Comparison of ENCODE assay signal across 8 cellular contexts in the genomic region with DNA sequence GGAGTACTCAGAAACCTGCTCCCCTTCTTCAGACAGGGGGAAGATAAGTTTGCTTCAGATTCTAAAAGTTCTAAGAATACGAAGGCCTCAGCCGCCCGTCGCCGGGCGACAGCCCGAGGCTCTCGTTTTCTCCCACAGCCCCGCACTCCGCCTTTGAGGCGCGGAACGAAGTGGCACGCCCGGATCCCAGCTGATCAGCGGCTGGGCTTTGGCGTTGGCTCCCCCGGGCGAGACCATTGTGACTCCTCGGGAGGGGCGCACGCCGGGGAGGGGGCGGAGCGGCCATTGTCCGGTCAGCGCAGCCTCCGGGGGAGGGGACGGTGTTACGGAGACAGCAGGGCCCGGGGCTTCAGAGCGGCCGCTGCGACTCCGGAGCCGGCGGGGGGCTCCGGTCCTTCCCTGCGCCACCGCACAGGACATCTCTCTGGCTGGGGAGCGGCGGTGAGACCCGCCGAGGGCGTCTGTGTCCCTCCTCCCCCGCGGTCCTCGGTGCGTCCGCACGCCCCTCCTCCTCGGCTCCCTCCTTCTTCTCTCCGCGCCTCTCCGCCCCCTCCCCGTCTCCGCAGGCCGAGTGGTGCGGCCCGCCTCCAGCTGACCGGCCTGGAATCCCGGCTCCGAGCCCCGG. TPM values are rescaled to one million over a fixed set of nuclear protein-coding genes. Genes with fewer than 3 reads are reported as not detected.
DNase-seq lines count a peak whose midpoint lies in the region; ATAC-seq and TF ChIP-seq lines count a peak whose summit lies in the region.

A gene with protein sequence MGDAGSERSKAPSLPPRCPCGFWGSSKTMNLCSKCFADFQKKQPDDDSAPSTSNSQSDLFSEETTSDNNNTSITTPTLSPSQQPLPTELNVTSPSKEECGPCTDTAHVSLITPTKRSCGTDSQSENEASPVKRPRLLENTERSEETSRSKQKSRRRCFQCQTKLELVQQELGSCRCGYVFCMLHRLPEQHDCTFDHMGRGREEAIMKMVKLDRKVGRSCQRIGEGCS (plus strand): TSS at position 551 of the 625 bp plus-strand sequence. CDS start 219 bp downstream, outside the sequence.

- H3K9me3 Mint-ChIP-seq in activated T-cell treated with anti-CD3 and anti-CD28 coated beads, Interleukin-2, amount 50 U/mL, for 4 hours, result no peaks in the 10 kb centered on the region

- H3K27me3 ChIP-seq in esophagus (ENCODE audit: control insufficient read depth in 1 of 2, insufficient read depth in 2 of 2, low read length in 2 of 2) (no peaks in the 10 kb centered on the region), mucosa of stomach (ENCODE audit: control insufficient read depth, insufficient read depth, low read length) (no peaks in the 10 kb centered on the region)

- H3K4me1 ChIP-seq in esophagus (ENCODE audit: control insufficient read depth in 2 of 2, insufficient read depth in 2 of 2, low read length in 1 of 2) (peaks cover 2 to 7% of the 10 kb centered on the region in 2 donors), mucosa of stomach (ENCODE audit: control insufficient read depth, insufficient read depth, low read length) (peaks cover 31% of the 10 kb centered on the region)

- 0% methylated on average over 58 to 64 of the region's 64 CpGs for WGBS in esophagus, 2 donors

- ATAC-seq in GM21737 (IDR thresholded peaks at IDR 0.05; ENCODE audit: unreplicated experiment), result peak; percentile 75
- ATAC-seq in activated T-cell treated with anti-CD3 and anti-CD28 coated beads, Interleukin-2, amount 50 U/mL, for 4 hours, result peak; percentile 84 to 85

- H3K9ac ChIP-seq in mucosa of stomach (ENCODE audit: low read length), result peak within 1 kb of the TSS; percentile 90

- no peaks in the 10 kb centered on the region for H3K36me3 Mint-ChIP-seq in activated T-cell treated with anti-CD3 and anti-CD28 coated beads, Interleukin-2, amount 50 U/mL, for 4 hours (ENCODE audit: insufficient read depth)

- peaks cover 47% of the 10 kb centered on the region for H3K4me1 Mint-ChIP-seq in activated T-cell treated with anti-CD3 and anti-CD28 coated beads, Interleukin-2, amount 50 U/mL, for 4 hours (ENCODE audit: low read depth)

- DNase-seq in DMS53 (lab: John Stamatoyannopoulos, UW) (peak; percentile 97), KG1 (lab: John Stamatoyannopoulos, UW) (peak; percentile 96)
- DNase-seq in activated T-cell treated with anti-CD3 and anti-CD28 coated beads, Interleukin-2, amount 50 U/mL, for 4 hours, result peak; percentile 86
- DNase-seq in stimulated activated CD8-positive, alpha-beta memory T cell treated with anti-CD3 and anti-CD28 coated beads, Interleukin-4, amount 100 ng/mL, for 48 hours, result peak; percentile 96

- peak within 1 kb of the TSS; percentile 68 to 92 for H3K4me3 ChIP-seq in esophagus (ENCODE audit: low read depth in 1 of 2, low read length in 2 of 2)
- peak within 1 kb of the TSS; percentile 70 for H3K4me3 ChIP-seq in mucosa of stomach (ENCODE audit: low read length)

- no peaks in the 10 kb centered on the region for H3K9me3 ChIP-seq in esophagus (ENCODE audit: control insufficient read depth in 2 of 2, insufficient read depth in 1 of 2, low read depth in 1 of 2, low read length in 1 of 2)
- H3K9me3 ChIP-seq in mucosa of stomach (ENCODE audit: control insufficient read depth, low read length), result no peaks in the 10 kb centered on the region

- H3K27ac ChIP-seq in esophagus (ENCODE audit: low read depth in 2 of 2, low read length in 1 of 2), result peak within 1 kb of the TSS; percentile 95 to 99

- H3K36me3 ChIP-seq in esophagus (ENCODE audit: control insufficient read depth in 2 of 2, insufficient read depth in 2 of 2, low read length in 1 of 2), result no peaks in the 10 kb centered on the region
- no peaks in the 10 kb centered on the region for H3K36me3 ChIP-seq in mucosa of stomach (ENCODE audit: control insufficient read depth, insufficient read depth, low read length)

- H3K4me3 Mint-ChIP-seq in activated T-cell treated with anti-CD3 and anti-CD28 coated beads, Interleukin-2, amount 50 U/mL, for 4 hours, result peak within 1 kb of the TSS; percentile 92

- H3K27me3 Mint-ChIP-seq in activated T-cell treated with anti-CD3 and anti-CD28 coated beads, Interleukin-2, amount 50 U/mL, for 4 hours (ENCODE audit: low read depth), result no peaks in the 10 kb centered on the region

TF ChIP-seq in PFSK-1, 5 proteins besides CTCF, POLR2A, EP300 and RAD21:
- TF ChIP-seq SIN3A (IDR thresholded peaks at IDR 0.05; ENCODE audit: borderline replicate concordance, insufficient read depth, low read length) (0 out of 2 replicates have a peak, but pooled peaks have one; percentile 48), FOXP2 (optimal IDR thresholded peaks at IDR 0.05; ENCODE audit: borderline replicate concordance, extremely low read depth, extremely low read length, insufficient read depth) (peak; percentile 52), POLR2AphosphoS5 (IDR thresholded peaks at IDR 0.05; ENCODE audit: low read depth, low read length) (peak; percentile 83)
- TF ChIP-seq, protein P1, sequence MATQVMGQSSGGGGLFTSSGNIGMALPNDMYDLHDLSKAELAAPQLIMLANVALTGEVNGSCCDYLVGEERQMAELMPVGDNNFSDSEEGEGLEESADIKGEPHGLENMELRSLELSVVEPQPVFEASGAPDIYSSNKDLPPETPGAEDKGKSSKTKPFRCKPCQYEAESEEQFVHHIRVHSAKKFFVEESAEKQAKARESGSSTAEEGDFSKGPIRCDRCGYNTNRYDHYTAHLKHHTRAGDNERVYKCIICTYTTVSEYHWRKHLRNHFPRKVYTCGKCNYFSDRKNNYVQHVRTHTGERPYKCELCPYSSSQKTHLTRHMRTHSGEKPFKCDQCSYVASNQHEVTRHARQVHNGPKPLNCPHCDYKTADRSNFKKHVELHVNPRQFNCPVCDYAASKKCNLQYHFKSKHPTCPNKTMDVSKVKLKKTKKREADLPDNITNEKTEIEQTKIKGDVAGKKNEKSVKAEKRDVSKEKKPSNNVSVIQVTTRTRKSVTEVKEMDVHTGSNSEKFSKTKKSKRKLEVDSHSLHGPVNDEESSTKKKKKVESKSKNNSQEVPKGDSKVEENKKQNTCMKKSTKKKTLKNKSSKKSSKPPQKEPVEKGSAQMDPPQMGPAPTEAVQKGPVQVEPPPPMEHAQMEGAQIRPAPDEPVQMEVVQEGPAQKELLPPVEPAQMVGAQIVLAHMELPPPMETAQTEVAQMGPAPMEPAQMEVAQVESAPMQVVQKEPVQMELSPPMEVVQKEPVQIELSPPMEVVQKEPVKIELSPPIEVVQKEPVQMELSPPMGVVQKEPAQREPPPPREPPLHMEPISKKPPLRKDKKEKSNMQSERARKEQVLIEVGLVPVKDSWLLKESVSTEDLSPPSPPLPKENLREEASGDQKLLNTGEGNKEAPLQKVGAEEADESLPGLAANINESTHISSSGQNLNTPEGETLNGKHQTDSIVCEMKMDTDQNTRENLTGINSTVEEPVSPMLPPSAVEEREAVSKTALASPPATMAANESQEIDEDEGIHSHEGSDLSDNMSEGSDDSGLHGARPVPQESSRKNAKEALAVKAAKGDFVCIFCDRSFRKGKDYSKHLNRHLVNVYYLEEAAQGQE (IDR thresholded peaks at IDR 0.05; ENCODE audit: insufficient read depth in 1 of 2, low read depth in 2 of 2, low read length in 2 of 2), result no peak
TF ChIP-seq in PFSK-1: peak in this region for 3.

RNA-seq across cellular contexts. Expression of the gene that starts here (rescaled TPM):
- 196 TPM for polyA plus RNA-seq in PFSK-1 (2012; ENCODE audit: insufficient read length, low read depth)
- 10 to 100 TPM; 21.5 to 31.4 (median 30.8) TPM for total RNA-seq in activated T-cell treated with anti-CD3 and anti-CD28 coated beads, Interleukin-2, amount 50 U/mL, for 4 hours
- polyA plus RNA-seq in esophagus, result 10 to 100 TPM; 20.6 to 21.9 TPM

Comparison
In these comparisons a context has a peak if more than half of its experiments do, and no peak if none do; other contexts are left out.
1. Peak in every context shown above with its lines: DNase-seq, ATAC-seq, H3K4me3 ChIP-seq and H3K27ac ChIP-seq.